In the genomic region with DNA sequence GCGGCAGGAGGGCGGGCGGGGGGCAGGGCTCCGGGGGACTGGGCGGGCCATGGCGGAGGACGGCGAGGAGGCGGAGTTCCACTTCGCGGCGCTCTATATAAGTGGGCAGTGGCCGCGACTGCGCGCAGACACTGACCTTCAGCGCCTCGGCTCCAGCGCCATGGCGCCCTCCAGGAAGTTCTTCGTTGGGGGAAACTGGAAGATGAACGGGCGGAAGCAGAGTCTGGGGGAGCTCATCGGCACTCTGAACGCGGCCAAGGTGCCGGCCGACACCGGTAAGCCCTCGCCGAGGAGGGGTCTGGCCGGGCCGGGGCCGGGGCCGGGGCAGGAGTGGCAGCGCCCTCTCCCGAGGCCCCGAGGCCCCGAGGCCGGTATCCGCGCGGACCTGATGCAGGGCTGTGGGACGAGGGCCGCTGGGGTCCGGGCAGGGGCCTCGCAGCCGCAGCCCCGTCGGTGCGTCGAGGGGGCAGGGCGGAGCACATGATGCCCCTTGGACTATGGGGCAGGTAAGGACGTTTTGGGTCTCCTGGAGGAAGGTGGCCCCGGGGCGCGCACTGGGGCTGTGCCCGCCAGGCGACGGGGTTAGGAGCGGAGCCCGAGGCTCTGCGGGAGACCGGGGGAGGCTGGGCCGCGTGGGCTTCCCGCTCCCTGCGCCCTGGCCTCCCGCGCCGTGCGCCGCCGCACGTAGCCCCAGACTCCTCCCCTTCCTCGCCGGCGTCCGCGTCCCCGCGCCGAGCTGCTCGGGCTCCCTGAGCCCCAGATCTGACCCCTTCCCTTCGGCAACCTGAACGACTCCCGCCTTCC, we compare ENCODE assay signal across 1 cellular context.
TF ChIP-seq lines count a peak whose summit lies in the region.

A gene (plus strand): TSS at position 125 of the 804 bp plus-strand sequence. CDS start 36 bp downstream, at position 161.

TF ChIP-seq in HepG2, 621 proteins besides CTCF, POLR2A, EP300 and RAD21 (continued from another document and continues in another):
- TF ChIP-seq, protein P1, sequence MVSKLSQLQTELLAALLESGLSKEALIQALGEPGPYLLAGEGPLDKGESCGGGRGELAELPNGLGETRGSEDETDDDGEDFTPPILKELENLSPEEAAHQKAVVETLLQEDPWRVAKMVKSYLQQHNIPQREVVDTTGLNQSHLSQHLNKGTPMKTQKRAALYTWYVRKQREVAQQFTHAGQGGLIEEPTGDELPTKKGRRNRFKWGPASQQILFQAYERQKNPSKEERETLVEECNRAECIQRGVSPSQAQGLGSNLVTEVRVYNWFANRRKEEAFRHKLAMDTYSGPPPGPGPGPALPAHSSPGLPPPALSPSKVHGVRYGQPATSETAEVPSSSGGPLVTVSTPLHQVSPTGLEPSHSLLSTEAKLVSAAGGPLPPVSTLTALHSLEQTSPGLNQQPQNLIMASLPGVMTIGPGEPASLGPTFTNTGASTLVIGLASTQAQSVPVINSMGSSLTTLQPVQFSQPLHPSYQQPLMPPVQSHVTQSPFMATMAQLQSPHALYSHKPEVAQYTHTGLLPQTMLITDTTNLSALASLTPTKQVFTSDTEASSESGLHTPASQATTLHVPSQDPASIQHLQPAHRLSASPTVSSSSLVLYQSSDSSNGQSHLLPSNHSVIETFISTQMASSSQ (IDR thresholded peaks at IDR 0.05; ENCODE audit: low read depth) = no peak
- TF ChIP-seq, protein P1 (CRISPR knock-in tag; IDR thresholded peaks at IDR 0.05; ENCODE audit: borderline replicate concordance) = no peak
- TF ChIP-seq, protein P2, sequence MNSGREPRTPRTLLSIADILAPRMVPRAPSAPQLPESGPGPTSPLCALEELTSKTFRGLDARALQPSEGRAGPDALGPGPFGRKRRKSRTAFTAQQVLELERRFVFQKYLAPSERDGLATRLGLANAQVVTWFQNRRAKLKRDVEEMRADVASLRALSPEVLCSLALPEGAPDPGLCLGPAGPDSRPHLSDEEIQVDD (CRISPR knock-in tag; IDR thresholded peaks at IDR 0.05; ENCODE audit: borderline replicate concordance) = no peak
- no peak for TF ChIP-seq TRIM24 (CRISPR knock-in tag; IDR thresholded peaks at IDR 0.05)
- TF ChIP-seq, protein P3, sequence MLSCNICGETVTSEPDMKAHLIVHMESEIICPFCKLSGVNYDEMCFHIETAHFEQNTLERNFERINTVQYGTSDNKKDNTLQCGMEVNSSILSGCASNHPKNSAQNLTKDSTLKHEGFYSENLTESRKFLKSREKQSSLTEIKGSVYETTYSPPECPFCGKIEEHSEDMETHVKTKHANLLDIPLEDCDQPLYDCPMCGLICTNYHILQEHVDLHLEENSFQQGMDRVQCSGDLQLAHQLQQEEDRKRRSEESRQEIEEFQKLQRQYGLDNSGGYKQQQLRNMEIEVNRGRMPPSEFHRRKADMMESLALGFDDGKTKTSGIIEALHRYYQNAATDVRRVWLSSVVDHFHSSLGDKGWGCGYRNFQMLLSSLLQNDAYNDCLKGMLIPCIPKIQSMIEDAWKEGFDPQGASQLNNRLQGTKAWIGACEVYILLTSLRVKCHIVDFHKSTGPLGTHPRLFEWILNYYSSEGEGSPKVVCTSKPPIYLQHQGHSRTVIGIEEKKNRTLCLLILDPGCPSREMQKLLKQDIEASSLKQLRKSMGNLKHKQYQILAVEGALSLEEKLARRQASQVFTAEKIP (CRISPR knock-in tag; IDR thresholded peaks at IDR 0.05; ENCODE audit: borderline replicate concordance) = no peak
- TF ChIP-seq ZNF569 (CRISPR knock-in tag; IDR thresholded peaks at IDR 0.05; ENCODE audit: borderline replicate concordance) = no peak
- TF ChIP-seq, protein P4, sequence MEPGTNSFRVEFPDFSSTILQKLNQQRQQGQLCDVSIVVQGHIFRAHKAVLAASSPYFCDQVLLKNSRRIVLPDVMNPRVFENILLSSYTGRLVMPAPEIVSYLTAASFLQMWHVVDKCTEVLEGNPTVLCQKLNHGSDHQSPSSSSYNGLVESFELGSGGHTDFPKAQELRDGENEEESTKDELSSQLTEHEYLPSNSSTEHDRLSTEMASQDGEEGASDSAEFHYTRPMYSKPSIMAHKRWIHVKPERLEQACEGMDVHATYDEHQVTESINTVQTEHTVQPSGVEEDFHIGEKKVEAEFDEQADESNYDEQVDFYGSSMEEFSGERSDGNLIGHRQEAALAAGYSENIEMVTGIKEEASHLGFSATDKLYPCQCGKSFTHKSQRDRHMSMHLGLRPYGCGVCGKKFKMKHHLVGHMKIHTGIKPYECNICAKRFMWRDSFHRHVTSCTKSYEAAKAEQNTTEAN (CRISPR knock-in tag; conservative IDR thresholded peaks at IDR 0.05) = no peak
- TF ChIP-seq SPEN (CRISPR knock-in tag; IDR thresholded peaks at IDR 0.05; ENCODE audit: low read depth) = no peak; the same call in 1 of the 2 replicates
- TF ChIP-seq ZNF670 (CRISPR knock-in tag; IDR thresholded peaks at IDR 0.05; ENCODE audit: borderline replicate concordance) = no peak
- TF ChIP-seq THYN1 (CRISPR knock-in tag; IDR thresholded peaks at IDR 0.05; ENCODE audit: borderline replicate concordance, low read depth) = no peak
- no peak for TF ChIP-seq ZNF383 (CRISPR knock-in tag; IDR thresholded peaks at IDR 0.05; ENCODE audit: borderline replicate concordance)
- TF ChIP-seq ELF3 (CRISPR knock-in tag; IDR thresholded peaks at IDR 0.05) = no peak; the same call in 1 of the 2 replicates
- peak; percentile 19; the same call in 1 of the 2 replicates for TF ChIP-seq ZNF891 (CRISPR knock-in tag; IDR thresholded peaks at IDR 0.05)
- no peak for TF ChIP-seq ZNF660 (CRISPR knock-in tag; IDR thresholded peaks at IDR 0.05; ENCODE audit: borderline replicate concordance, low read depth)
- no peak for TF ChIP-seq NCOA1 (CRISPR knock-in tag; IDR thresholded peaks at IDR 0.05)
- no peak for TF ChIP-seq NR2F6 (IDR thresholded peaks at IDR 0.05)
- peak; percentile 50; the same call in 1 of the 2 replicates for TF ChIP-seq NR2F6 (CRISPR knock-in tag; IDR thresholded peaks at IDR 0.05)
- TF ChIP-seq, protein P5, sequence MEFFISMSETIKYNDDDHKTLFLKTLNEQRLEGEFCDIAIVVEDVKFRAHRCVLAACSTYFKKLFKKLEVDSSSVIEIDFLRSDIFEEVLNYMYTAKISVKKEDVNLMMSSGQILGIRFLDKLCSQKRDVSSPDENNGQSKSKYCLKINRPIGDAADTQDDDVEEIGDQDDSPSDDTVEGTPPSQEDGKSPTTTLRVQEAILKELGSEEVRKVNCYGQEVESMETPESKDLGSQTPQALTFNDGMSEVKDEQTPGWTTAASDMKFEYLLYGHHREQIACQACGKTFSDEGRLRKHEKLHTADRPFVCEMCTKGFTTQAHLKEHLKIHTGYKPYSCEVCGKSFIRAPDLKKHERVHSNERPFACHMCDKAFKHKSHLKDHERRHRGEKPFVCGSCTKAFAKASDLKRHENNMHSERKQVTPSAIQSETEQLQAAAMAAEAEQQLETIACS (CRISPR knock-in tag; IDR thresholded peaks at IDR 0.05) = peak; percentile 72
- no peak for TF ChIP-seq ZNF644 (CRISPR knock-in tag; IDR thresholded peaks at IDR 0.05; ENCODE audit: low read depth)
- TF ChIP-seq TGIF2 (CRISPR knock-in tag; IDR thresholded peaks at IDR 0.05) = no peak
- no peak for TF ChIP-seq EHMT2 (IDR thresholded peaks at IDR 0.05; ENCODE audit: borderline replicate concordance, low read depth, low read length)
- TF ChIP-seq, protein P6, sequence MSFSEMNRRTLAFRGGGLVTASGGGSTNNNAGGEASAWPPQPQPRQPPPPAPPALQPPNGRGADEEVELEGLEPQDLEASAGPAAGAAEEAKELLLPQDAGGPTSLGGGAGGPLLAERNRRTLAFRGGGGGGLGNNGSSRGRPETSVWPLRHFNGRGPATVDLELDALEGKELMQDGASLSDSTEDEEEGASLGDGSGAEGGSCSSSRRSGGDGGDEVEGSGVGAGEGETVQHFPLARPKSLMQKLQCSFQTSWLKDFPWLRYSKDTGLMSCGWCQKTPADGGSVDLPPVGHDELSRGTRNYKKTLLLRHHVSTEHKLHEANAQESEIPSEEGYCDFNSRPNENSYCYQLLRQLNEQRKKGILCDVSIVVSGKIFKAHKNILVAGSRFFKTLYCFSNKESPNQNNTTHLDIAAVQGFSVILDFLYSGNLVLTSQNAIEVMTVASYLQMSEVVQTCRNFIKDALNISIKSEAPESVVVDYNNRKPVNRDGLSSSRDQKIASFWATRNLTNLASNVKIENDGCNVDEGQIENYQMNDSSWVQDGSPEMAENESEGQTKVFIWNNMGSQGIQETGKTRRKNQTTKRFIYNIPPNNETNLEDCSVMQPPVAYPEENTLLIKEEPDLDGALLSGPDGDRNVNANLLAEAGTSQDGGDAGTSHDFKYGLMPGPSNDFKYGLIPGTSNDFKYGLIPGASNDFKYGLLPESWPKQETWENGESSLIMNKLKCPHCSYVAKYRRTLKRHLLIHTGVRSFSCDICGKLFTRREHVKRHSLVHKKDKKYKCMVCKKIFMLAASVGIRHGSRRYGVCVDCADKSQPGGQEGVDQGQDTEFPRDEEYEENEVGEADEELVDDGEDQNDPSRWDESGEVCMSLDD (CRISPR knock-in tag; IDR thresholded peaks at IDR 0.05; ENCODE audit: borderline replicate concordance) = no peak
- no peak for TF ChIP-seq NFATC3 (CRISPR knock-in tag; IDR thresholded peaks at IDR 0.05)
- no peak for TF ChIP-seq ZNF136 (CRISPR knock-in tag; IDR thresholded peaks at IDR 0.05; ENCODE audit: low read depth)
- TF ChIP-seq, protein P7, sequence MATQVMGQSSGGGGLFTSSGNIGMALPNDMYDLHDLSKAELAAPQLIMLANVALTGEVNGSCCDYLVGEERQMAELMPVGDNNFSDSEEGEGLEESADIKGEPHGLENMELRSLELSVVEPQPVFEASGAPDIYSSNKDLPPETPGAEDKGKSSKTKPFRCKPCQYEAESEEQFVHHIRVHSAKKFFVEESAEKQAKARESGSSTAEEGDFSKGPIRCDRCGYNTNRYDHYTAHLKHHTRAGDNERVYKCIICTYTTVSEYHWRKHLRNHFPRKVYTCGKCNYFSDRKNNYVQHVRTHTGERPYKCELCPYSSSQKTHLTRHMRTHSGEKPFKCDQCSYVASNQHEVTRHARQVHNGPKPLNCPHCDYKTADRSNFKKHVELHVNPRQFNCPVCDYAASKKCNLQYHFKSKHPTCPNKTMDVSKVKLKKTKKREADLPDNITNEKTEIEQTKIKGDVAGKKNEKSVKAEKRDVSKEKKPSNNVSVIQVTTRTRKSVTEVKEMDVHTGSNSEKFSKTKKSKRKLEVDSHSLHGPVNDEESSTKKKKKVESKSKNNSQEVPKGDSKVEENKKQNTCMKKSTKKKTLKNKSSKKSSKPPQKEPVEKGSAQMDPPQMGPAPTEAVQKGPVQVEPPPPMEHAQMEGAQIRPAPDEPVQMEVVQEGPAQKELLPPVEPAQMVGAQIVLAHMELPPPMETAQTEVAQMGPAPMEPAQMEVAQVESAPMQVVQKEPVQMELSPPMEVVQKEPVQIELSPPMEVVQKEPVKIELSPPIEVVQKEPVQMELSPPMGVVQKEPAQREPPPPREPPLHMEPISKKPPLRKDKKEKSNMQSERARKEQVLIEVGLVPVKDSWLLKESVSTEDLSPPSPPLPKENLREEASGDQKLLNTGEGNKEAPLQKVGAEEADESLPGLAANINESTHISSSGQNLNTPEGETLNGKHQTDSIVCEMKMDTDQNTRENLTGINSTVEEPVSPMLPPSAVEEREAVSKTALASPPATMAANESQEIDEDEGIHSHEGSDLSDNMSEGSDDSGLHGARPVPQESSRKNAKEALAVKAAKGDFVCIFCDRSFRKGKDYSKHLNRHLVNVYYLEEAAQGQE (IDR thresholded peaks at IDR 0.05; ENCODE audit: borderline replicate concordance in 1 of 2, low read depth in 1 of 2, low read length in 2 of 2) = peak in 1 of 2 experiments; percentile 79; a peak in 1 of 4 replicates
- no peak for TF ChIP-seq NBN (conservative IDR thresholded peaks at IDR 0.05)
- TF ChIP-seq ZFP1 (CRISPR knock-in tag; IDR thresholded peaks at IDR 0.05) = no peak
- TF ChIP-seq BCL6 (CRISPR knock-in tag; IDR thresholded peaks at IDR 0.05) = 0 out of 2 replicates have a peak, but pooled peaks have one; percentile 11
- no peak for TF ChIP-seq ZNF30 (CRISPR knock-in tag; IDR thresholded peaks at IDR 0.05)
- no peak for TF ChIP-seq PCBP1 (IDR thresholded peaks at IDR 0.05; ENCODE audit: borderline replicate concordance, low read depth, low read length)
- 0 out of 2 replicates have a peak, but pooled peaks have one; percentile 19 for TF ChIP-seq NR2C2 (CRISPR knock-in tag; IDR thresholded peaks at IDR 0.05; ENCODE audit: borderline replicate concordance)
- TF ChIP-seq NFE2L2 (IDR thresholded peaks at IDR 0.05; ENCODE audit: low read length) = no peak
- no peak for TF ChIP-seq BHLHE40 (IDR thresholded peaks at IDR 0.05; ENCODE audit: low read length)
- TF ChIP-seq, protein P8, sequence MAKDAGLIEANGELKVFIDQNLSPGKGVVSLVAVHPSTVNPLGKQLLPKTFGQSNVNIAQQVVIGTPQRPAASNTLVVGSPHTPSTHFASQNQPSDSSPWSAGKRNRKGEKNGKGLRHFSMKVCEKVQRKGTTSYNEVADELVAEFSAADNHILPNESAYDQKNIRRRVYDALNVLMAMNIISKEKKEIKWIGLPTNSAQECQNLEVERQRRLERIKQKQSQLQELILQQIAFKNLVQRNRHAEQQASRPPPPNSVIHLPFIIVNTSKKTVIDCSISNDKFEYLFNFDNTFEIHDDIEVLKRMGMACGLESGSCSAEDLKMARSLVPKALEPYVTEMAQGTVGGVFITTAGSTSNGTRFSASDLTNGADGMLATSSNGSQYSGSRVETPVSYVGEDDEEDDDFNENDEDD (CRISPR knock-in tag; IDR thresholded peaks at IDR 0.05; ENCODE audit: borderline replicate concordance) = peak; percentile 52; the same call in 1 of the 2 replicates
- TF ChIP-seq, protein P9, sequence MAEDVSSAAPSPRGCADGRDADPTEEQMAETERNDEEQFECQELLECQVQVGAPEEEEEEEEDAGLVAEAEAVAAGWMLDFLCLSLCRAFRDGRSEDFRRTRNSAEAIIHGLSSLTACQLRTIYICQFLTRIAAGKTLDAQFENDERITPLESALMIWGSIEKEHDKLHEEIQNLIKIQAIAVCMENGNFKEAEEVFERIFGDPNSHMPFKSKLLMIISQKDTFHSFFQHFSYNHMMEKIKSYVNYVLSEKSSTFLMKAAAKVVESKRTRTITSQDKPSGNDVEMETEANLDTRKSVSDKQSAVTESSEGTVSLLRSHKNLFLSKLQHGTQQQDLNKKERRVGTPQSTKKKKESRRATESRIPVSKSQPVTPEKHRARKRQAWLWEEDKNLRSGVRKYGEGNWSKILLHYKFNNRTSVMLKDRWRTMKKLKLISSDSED (CRISPR knock-in tag; IDR thresholded peaks at IDR 0.05) = no peak
